Comparison of ENCODE assay signal across 19 cellular contexts in the genomic region with DNA sequence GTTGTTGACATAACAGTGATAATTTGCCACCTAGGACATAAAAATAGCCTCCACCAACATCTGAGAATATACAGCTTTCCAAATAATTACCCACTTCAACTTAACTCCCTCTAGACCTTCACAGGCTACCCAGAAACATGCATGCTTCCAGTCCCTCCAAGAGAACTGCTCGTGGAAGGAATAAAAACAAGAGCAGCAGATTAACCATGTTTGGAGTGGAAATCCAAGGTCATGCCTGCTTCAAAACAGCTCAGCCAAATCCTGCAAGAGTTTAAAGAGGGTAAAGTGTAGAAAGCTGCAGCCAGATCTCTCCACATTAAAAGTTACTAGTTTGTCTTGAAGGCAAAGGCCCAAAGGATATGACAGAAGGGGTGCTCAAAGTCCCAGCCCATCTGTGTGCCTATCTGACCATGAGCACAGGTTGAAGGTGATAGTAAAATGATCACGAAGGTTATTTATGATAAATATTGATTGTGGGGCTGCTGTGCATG.
"Had no signal": no experiment of that assay in that cellular context is flagged by ENCODE, and none has a peak within 500 bp of the region (broad histone marks: within the 10 kb centered on the region; RNA-seq: fewer than 3 reads in every experiment).

No MANE protein-coding gene starts in this region.

- H3K27ac Mint-ChIP-seq: stimulated activated naive CD8-positive, alpha-beta T cell treated with anti-CD3 and anti-CD28 coated beads, Interleukin-15, amount 100 ng/mL, for 72 hours; T-cell had no signal

- H3K4me1 Mint-ChIP-seq: naive thymus-derived CD8-positive, alpha-beta T cell; stimulated activated naive CD8-positive, alpha-beta T cell treated with anti-CD3 and anti-CD28 coated beads, Interleukin-15, amount 100 ng/mL, for 72 hours; T-cell had no signal

- H3K27me3 Mint-ChIP-seq: stimulated activated naive CD8-positive, alpha-beta T cell treated with anti-CD3 and anti-CD28 coated beads, Interleukin-15, amount 100 ng/mL, for 72 hours had no signal

- H3K36me3 Mint-ChIP-seq: T-cell had no signal

- H3K4me3 ChIP-seq: colonic mucosa, mucosa of descending colon, smooth muscle cell had no signal

- H3K27ac ChIP-seq: colonic mucosa, foreskin keratinocyte, neutrophil, parathyroid adenoma had no signal

- H3K4me3 Mint-ChIP-seq: naive thymus-derived CD8-positive, alpha-beta T cell; stimulated activated naive CD8-positive, alpha-beta T cell treated with anti-CD3 and anti-CD28 coated beads, Interleukin-15, amount 100 ng/mL, for 72 hours; T-cell had no signal

- H3K9ac ChIP-seq: parathyroid adenoma, SK-N-SH had no signal

- DNase-seq: activated CD4-positive, alpha-beta T cell treated with anti-CD3 and anti-CD28 coated beads, Interleukin-2, amount 50 U/mL, for 4 hours; activated CD4-positive, CD25-positive, alpha-beta regulatory T cell treated with anti-CD3 and anti-CD28 coated beads, Interleukin-2, amount 50 U/mL, for 72 hours; activated naive CD4-positive, alpha-beta T cell treated with anti-CD3 and anti-CD28 coated beads, Interleukin-2, amount 50 U/mL, for 16 hours; central memory CD4-positive, alpha-beta T cell; colonic mucosa; effector CD4-positive, alpha-beta T cell; foreskin keratinocyte; head of caudate nucleus; left colon; mucosa of descending colon; naive thymus-derived CD8-positive, alpha-beta T cell; SHP77; SK-N-SH; stimulated activated naive CD8-positive, alpha-beta T cell treated with anti-CD3 and anti-CD28 coated beads, Interleukin-15, amount 100 ng/mL, for 72 hours; T-cell; trophoblast cell had no signal

- ATAC-seq: foreskin keratinocyte; left colon; mucosa of descending colon; naive thymus-derived CD8-positive, alpha-beta T cell; stimulated activated naive CD8-positive, alpha-beta T cell treated with anti-CD3 and anti-CD28 coated beads, Interleukin-15, amount 100 ng/mL, for 72 hours; T-cell had no signal

- H3K4me1 ChIP-seq: colonic mucosa, foreskin keratinocyte, parathyroid adenoma had no signal

- H3K27me3 ChIP-seq: colonic mucosa, foreskin keratinocyte, neutrophil had no signal

- H3K9me3 ChIP-seq: colonic mucosa, mucosa of descending colon, neutrophil, SK-N-SH had no signal

- H3K36me3 ChIP-seq: colonic mucosa, neutrophil had no signal
